In the genomic region with DNA sequence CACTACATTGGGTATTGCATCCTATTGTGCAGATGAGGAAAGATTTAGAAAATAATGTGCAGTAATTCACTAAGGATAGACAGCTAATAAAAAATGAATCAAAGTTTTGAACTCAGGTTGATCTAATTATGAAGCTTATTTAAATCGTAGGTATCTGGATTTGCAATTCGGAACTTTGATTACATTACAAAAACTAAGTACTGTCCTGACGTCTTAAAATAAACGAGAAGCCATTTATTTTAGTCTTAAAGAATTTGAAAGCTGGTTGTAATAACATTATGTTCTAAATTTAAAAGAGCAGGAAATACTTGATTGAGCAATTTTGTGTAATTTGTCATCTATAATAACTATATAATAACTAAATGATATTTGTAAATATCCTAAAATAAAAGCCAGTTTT, we compare ENCODE assay signal across 26 cellular contexts.
"Had no signal": no experiment of that assay in that cellular context is flagged by ENCODE, and none has a peak within 500 bp of the region (broad histone marks: within the 10 kb centered on the region; RNA-seq: fewer than 3 reads in every experiment).

No MANE protein-coding gene starts in this region.

- H3K36me3 ChIP-seq: adrenal gland, brain microvascular endothelial cell, ovary, right lobe of liver, stomach, thyroid gland, WERI-Rb-1 had no signal

- H3K4me3 ChIP-seq: adrenal gland, ovary, right lobe of liver, stomach, thyroid gland, upper lobe of right lung had no signal

- H3K27ac ChIP-seq: adrenal gland, ovary, right lobe of liver, stomach, thyroid gland, upper lobe of right lung, WERI-Rb-1 had no signal

- H3K27me3 ChIP-seq: adrenal gland, brain microvascular endothelial cell, ovary, right lobe of liver, stomach, thyroid gland, upper lobe of right lung had no signal

- ATAC-seq: activated CD4-positive, CD25-positive, alpha-beta regulatory T cell treated with anti-CD3 and anti-CD28 coated beads, Interleukin-2, amount 50 U/mL, for 24 hours; effector memory CD8-positive, alpha-beta T cell; left ventricle myocardium superior; right lobe of liver; stimulated activated memory B cell treated with anti-CD40 and anti-IgM and Interleukin-4, amounts not matched to agents 10 μg/mL and 1 μg/mL and 100 μg/mL, for 72 hours; upper lobe of right lung had no signal

- H3K9me3 ChIP-seq: ovary, right lobe of liver, stomach, thyroid gland, upper lobe of right lung had no signal

- DNase-seq: activated CD4-positive, alpha-beta T cell treated with anti-CD3 and anti-CD28 coated beads for 48 hours; activated CD4-positive, alpha-beta T cell treated with anti-CD3 and anti-CD28 coated beads, Interleukin-2, amount 50 U/mL, for 48 hours; activated CD8-positive, alpha-beta memory T cell treated with anti-CD3 and anti-CD28 coated beads for 24 hours; activated effector memory CD4-positive, alpha-beta T cell treated with Interleukin-2 at 50 U/mL for 16 hours; activated naive CD4-positive, alpha-beta T cell treated with Interleukin-2 at 50 U/mL for 16 hours; adrenal gland; aorta; cortex of kidney; effector memory CD8-positive, alpha-beta T cell; erythroblast; foreskin melanocyte; islet precursor cell; left ventricle myocardium superior; ovary; right lobe of liver; stimulated activated CD4-positive, alpha-beta T cell treated with anti-CD3 and anti-CD28 coated beads, Interleukin-12 subunit alpha, Interleukin-12 subunit beta, amount 100 ng/mL, for 4 hours; stimulated activated CD4-positive, alpha-beta T cell treated with anti-CD3 and anti-CD28 coated beads, Interleukin-4, amount 100 ng/mL, for 24 hours; stomach; SW 1271; T-helper 9 cell; thyroid gland; upper lobe of right lung; WERI-Rb-1 had no signal

- H3K4me1 ChIP-seq: adrenal gland, right lobe of liver, stomach, thyroid gland, upper lobe of right lung had no signal
